9 cellular contexts compared by ENCODE assay signal in genomic region chr2:239380831-239381708, GRCh38. TPM values are rescaled to one million over a fixed set of nuclear protein-coding genes. Genes with fewer than 3 reads are reported as not detected.
DNase-seq lines count a peak whose midpoint lies in the region; ATAC-seq and TF ChIP-seq lines count a peak whose summit lies in the region.
"Had no signal": no experiment of that assay in that cellular context is flagged by ENCODE, and none has a peak within 500 bp of the region (broad histone marks: within the 10 kb centered on the region; RNA-seq: fewer than 3 reads in every experiment).

No MANE protein-coding gene starts in this region.

- H3K27ac ChIP-seq in right atrium auricular region (no peak overlapping the region), OCI-LY3 (ENCODE audit: low read length) (peak overlapping the region; percentile 77), neutrophil (peak overlapping the region; percentile 64)
- H3K27ac ChIP-seq: A549 had no signal

- H3K36me3 ChIP-seq in right atrium auricular region, result no peaks in the 10 kb centered on the region
- peaks cover 2% of the 10 kb centered on the region for H3K36me3 ChIP-seq in OCI-LY3 (replicated peaks; ENCODE audit: low read depth, low read length)
- H3K36me3 ChIP-seq in neutrophil, result peaks cover 6% of the 10 kb centered on the region

- H2AFZ ChIP-seq in OCI-LY3 (ENCODE audit: low read depth, low read length), result no peak overlapping the region

- no peak overlapping the region for H3K4me3 ChIP-seq in right atrium auricular region
- peak overlapping the region; percentile 63 for H3K4me3 ChIP-seq in OCI-LY3 (ENCODE audit: low read length)
- H3K4me3 ChIP-seq in neutrophil (ENCODE audit: low read depth in 1 of 2, low read length in 1 of 2), result peak overlapping the region in 1 of 2 experiments; percentile 25
- H3K4me3 ChIP-seq: A549 had no signal

- H3K4me2 ChIP-seq in OCI-LY3 (ENCODE audit: low read length), result peak overlapping the region; percentile 81
- H3K4me2 ChIP-seq: A549 had no signal

- H3K9ac ChIP-seq in OCI-LY3 (ENCODE audit: low read length), result no peak overlapping the region

- no peak for ATAC-seq in Right ventricle myocardium superior (ENCODE audit: poor library complexity)
- ATAC-seq in activated naive CD8-positive, alpha-beta T cell treated with anti-CD3 and anti-CD28 coated beads, Interleukin-2, amount 10 ng/mL, durations not matched to agents 7 days and 5 days (ENCODE audit: low read depth), result peak; percentile 89
- ATAC-seq: A549 had no signal

- H3K79me2 ChIP-seq in OCI-LY3 (ENCODE audit: low read length), result no peaks in the 10 kb centered on the region

- H3K27me3 Mint-ChIP-seq in activated naive CD8-positive, alpha-beta T cell treated with anti-CD3 and anti-CD28 coated beads, Interleukin-2, amount 10 ng/mL, durations not matched to agents 7 days and 5 days, result no peaks in the 10 kb centered on the region

- H3K9me3 ChIP-seq in right atrium auricular region (no peaks in the 10 kb centered on the region), OCI-LY3 (ENCODE audit: insufficient read depth, low read length) (no peaks in the 10 kb centered on the region), neutrophil (no peaks in the 10 kb centered on the region)
- H3K9me3 ChIP-seq: A549 had no signal

- H3K4me1 Mint-ChIP-seq in activated naive CD8-positive, alpha-beta T cell treated with anti-CD3 and anti-CD28 coated beads, Interleukin-2, amount 10 ng/mL, durations not matched to agents 7 days and 5 days, result peaks cover 22% of the 10 kb centered on the region

- POLR2A ChIA-PET in activated naive CD8-positive, alpha-beta T cell treated with anti-CD3 and anti-CD28 coated beads, Interleukin-2, amount 10 ng/mL, durations not matched to agents 7 days and 5 days (lab: Charles Lee), result interaction anchor here (0.9 to 1.6 kb wide), 7 partner anchors 9 to 85 kb away, joined by 3 to 8 read pairs (median 5); partner anchors contain the start of gene HDAC4

- peaks cover 13% of the 10 kb centered on the region; the same call in 1 of the 2 replicates for H4K20me1 ChIP-seq in OCI-LY3 (ENCODE audit: insufficient read depth, low read length)

- TF ChIP-seq CTCF in right atrium auricular region (IDR thresholded peaks at IDR 0.05) (no peak), OCI-LY3 (IDR thresholded peaks at IDR 0.05; ENCODE audit: low read depth, low read length) (no peak), neutrophil (IDR thresholded peaks at IDR 0.05) (no peak)

- DNase-seq in Right ventricle myocardium superior, result peak; percentile 42
- DNase-seq in right atrium auricular region (ENCODE audit: low spot score), result no peak
- DNase-seq in activated naive CD8-positive, alpha-beta T cell treated with anti-CD3 and anti-CD28 coated beads, Interleukin-2, amount 10 ng/mL, durations not matched to agents 7 days and 5 days, result no peak
- no peak for DNase-seq in HUDEP-2 (lab: John Stamatoyannopoulos, UW; ENCODE audit: unreplicated experiment in 76 of 76)
- DNase-seq in COLO668 (lab: John Stamatoyannopoulos, UW; ENCODE audit: unreplicated experiment), result no peak
- DNase-seq in DMS153 treated with DMSO at 0.1 percent for 48 hours (lab: John Stamatoyannopoulos, UW; ENCODE audit: unreplicated experiment), result no peak

- intact Hi-C loops in Right ventricle myocardium superior (cut with DNase I), result no loop called here

- peak overlapping the region; percentile 83 for H3K27ac Mint-ChIP-seq in activated naive CD8-positive, alpha-beta T cell treated with anti-CD3 and anti-CD28 coated beads, Interleukin-2, amount 10 ng/mL, durations not matched to agents 7 days and 5 days

- no peaks in the 10 kb centered on the region for H3K27me3 ChIP-seq in right atrium auricular region
- no peaks in the 10 kb centered on the region for H3K27me3 ChIP-seq in OCI-LY3 (ENCODE audit: low read depth, low read length)
- no peaks in the 10 kb centered on the region for H3K27me3 ChIP-seq in neutrophil

- H3K4me1 ChIP-seq in right atrium auricular region, result peaks cover 0 to 16% of the 10 kb centered on the region in 2 donors
- H3K4me1 ChIP-seq in OCI-LY3 (ENCODE audit: low read length), result peaks cover 22% of the 10 kb centered on the region
- peaks cover 31 to 37% of the 10 kb centered on the region in 2 experiments for H3K4me1 ChIP-seq in neutrophil (ENCODE audit: control insufficient read depth in 1 of 2, insufficient read depth in 1 of 2, low read depth in 1 of 2, low read length in 1 of 2)
- H3K4me1 ChIP-seq: A549 had no signal

- peaks cover 2% of the 10 kb centered on the region for H3K36me3 Mint-ChIP-seq in activated naive CD8-positive, alpha-beta T cell treated with anti-CD3 and anti-CD28 coated beads, Interleukin-2, amount 10 ng/mL, durations not matched to agents 7 days and 5 days

- no peaks in the 10 kb centered on the region for H3K9me3 Mint-ChIP-seq in activated naive CD8-positive, alpha-beta T cell treated with anti-CD3 and anti-CD28 coated beads, Interleukin-2, amount 10 ng/mL, durations not matched to agents 7 days and 5 days

- peak overlapping the region; percentile 74 for H3K4me3 Mint-ChIP-seq in activated naive CD8-positive, alpha-beta T cell treated with anti-CD3 and anti-CD28 coated beads, Interleukin-2, amount 10 ng/mL, durations not matched to agents 7 days and 5 days

RNA-seq across cellular contexts. Expression of gene HDAC4, which starts 19.8 kb away (rescaled TPM):
- total RNA-seq in Right ventricle myocardium superior (24.9 TPM), right atrium auricular region (10 to 100 TPM in 1 of 2 donors, 1 to 10 TPM in 1; 8.1 to 20.1 TPM)
- 10 to 100 TPM; 54.0 to 57.4 TPM for total RNA-seq in activated naive CD8-positive, alpha-beta T cell treated with anti-CD3 and anti-CD28 coated beads, Interleukin-2, amount 10 ng/mL, durations not matched to agents 7 days and 5 days

Comparison
In these comparisons a context has a peak if more than half of its experiments do, and no peak if none do; other contexts are left out.
1. H3K27ac ChIP-seq: peak in OCI-LY3 (single experiment) and neutrophil (single experiment); none in right atrium auricular region (0 of 2).